In genomic region chr19:17347877-17348276, GRCh38 we compare ENCODE assay signal across 17 cellular contexts. TPM values are rescaled to one million over a fixed set of nuclear protein-coding genes. Genes with fewer than 3 reads are reported as not detected.
DNase-seq lines count a peak whose midpoint lies in the region; ATAC-seq, FAIRE-seq and TF ChIP-seq lines count a peak whose summit lies in the region.
"Had no signal": no experiment of that assay in that cellular context is flagged by ENCODE, and none has a peak within 500 bp of the region (broad histone marks: within the 10 kb centered on the region; RNA-seq: fewer than 3 reads in every experiment).

No MANE protein-coding gene starts in this region.

- H3K36me3 ChIP-seq in left ventricle myocardium inferior (no peaks in the 10 kb centered on the region), gastrocnemius medialis (no peaks in the 10 kb centered on the region), vagina (no peaks in the 10 kb centered on the region)

- peaks cover 32% of the 10 kb centered on the region for H3K27me3 ChIP-seq in left ventricle myocardium inferior (ENCODE audit: low read depth)
- H3K27me3 ChIP-seq in gastrocnemius medialis, result peaks cover 0 to 4% (median 0%) of the 10 kb centered on the region in 3 donors
- no peaks in the 10 kb centered on the region for H3K27me3 ChIP-seq in vagina

- peaks cover 60% of the 10 kb centered on the region for H3K4me1 ChIP-seq in left ventricle myocardium inferior
- H3K4me1 ChIP-seq in gastrocnemius medialis, result peaks cover 30 to 33% of the 10 kb centered on the region in 2 donors
- H3K4me1 ChIP-seq in vagina, result peaks cover 35% of the 10 kb centered on the region

- peaks cover 3% of the 10 kb centered on the region for H3K9me3 Mint-ChIP-seq in glutamatergic neuron (ENCODE audit: unreplicated experiment)
- no peaks in the 10 kb centered on the region for H3K9me3 Mint-ChIP-seq in activated T-cell treated with anti-CD3 and anti-CD28 coated beads, Interleukin-2, amount 50 U/mL, for 4 hours

- TF ChIP-seq CTCF in left ventricle myocardium inferior (IDR thresholded peaks at IDR 0.05; ENCODE audit: borderline replicate concordance) (no peak), glutamatergic neuron (IDR thresholded peaks at IDR 0.05; ENCODE audit: partially characterized antibody, unreplicated experiment) (no peak), gastrocnemius medialis (IDR thresholded peaks at IDR 0.05 in 4 of 5, conservative IDR thresholded peaks at IDR 0.05 in 1 of 5) (no peak), vagina (IDR thresholded peaks at IDR 0.05) (no peak)

- no peaks in the 10 kb centered on the region for H3K4me1 Mint-ChIP-seq in glutamatergic neuron (ENCODE audit: low read depth, unreplicated experiment)
- peaks cover 7% of the 10 kb centered on the region for H3K4me1 Mint-ChIP-seq in activated T-cell treated with anti-CD3 and anti-CD28 coated beads, Interleukin-2, amount 50 U/mL, for 4 hours (ENCODE audit: low read depth)

- no peak for DNase-seq in left ventricle myocardium inferior
- no peak for DNase-seq in left ventricle myocardium superior
- no peak for DNase-seq in glutamatergic neuron
- DNase-seq in gastrocnemius medialis, result no peak
- no peak for DNase-seq in vagina (ENCODE audit: extremely low spot score in 2 of 2)
- no peak for DNase-seq in activated gamma-delta T cell treated with Interleukin-2 at 50 U/mL for 16 hours
- no peak for DNase-seq in activated T-cell treated with anti-CD3 and anti-CD28 coated beads, Interleukin-2, amount 50 U/mL, for 4 hours
- no peak for DNase-seq in GM19239 (ENCODE audit: insufficient read length, low spot score)
- DNase-seq: amniotic stem cell, mesendoderm, MM.1S, NCI-H1930, SIG-M5, T-helper 17 cell had no signal

- FAIRE-seq in GM19239 (lab: Jason Lieb, UNC), result no peak
- FAIRE-seq: A204.1, HepG2 had no signal

- H3K36me3 Mint-ChIP-seq in glutamatergic neuron (ENCODE audit: unreplicated experiment), result no peaks in the 10 kb centered on the region
- no peaks in the 10 kb centered on the region for H3K36me3 Mint-ChIP-seq in activated T-cell treated with anti-CD3 and anti-CD28 coated beads, Interleukin-2, amount 50 U/mL, for 4 hours (ENCODE audit: insufficient read depth)

- intact Hi-C loops in left ventricle myocardium inferior (cut with micrococcal nuclease) (loop anchor here (2.0 kb wide), 1 partner anchor 39 kb away; no protein-coding TSS in a partner anchor), left ventricle myocardium superior (cut with micrococcal nuclease) (loop anchor here (5.0 kb wide), 1 partner anchor 39 kb away; no protein-coding TSS in a partner anchor), gastrocnemius medialis (cut with DNase I; ENCODE audit: low total_unique reads) (no loop called here), vagina (cut with DNase I) (loop anchor here (2.0 kb wide), 1 partner anchor 37 kb away; no protein-coding TSS in a partner anchor)

- TF ChIP-seq POLR2A in gastrocnemius medialis (IDR thresholded peaks at IDR 0.05), result no peak
- no peak for TF ChIP-seq POLR2A in vagina (IDR thresholded peaks at IDR 0.05)

- H3K27ac ChIP-seq in left ventricle myocardium inferior (replicated peaks), result peak overlapping the region; percentile 70
- H3K27ac ChIP-seq in gastrocnemius medialis, result peak overlapping the region; percentile 54 to 75 (median 69)
- H3K27ac ChIP-seq in vagina, result peak overlapping the region; percentile 61
- H3K27ac ChIP-seq: epithelial cell of prostate had no signal

- H3K4me3 Mint-ChIP-seq in glutamatergic neuron (ENCODE audit: unreplicated experiment), result peak overlapping the region; percentile 42
- no peak overlapping the region for H3K4me3 Mint-ChIP-seq in activated T-cell treated with anti-CD3 and anti-CD28 coated beads, Interleukin-2, amount 50 U/mL, for 4 hours
- H3K4me3 Mint-ChIP-seq: T-helper 17 cell had no signal

- in situ Hi-C loops in gastrocnemius medialis (cut with MboI; ENCODE audit: low sequenced_read_pairs in 4 of 4), result loop anchor here (5.0 to 10.0 kb wide), 2 partner anchors 39 to 117 kb away; partner anchors contain the start of gene NXNL1 (in 1 of the 4)

- H3K27me3 Mint-ChIP-seq in glutamatergic neuron (ENCODE audit: unreplicated experiment), result peaks cover 2% of the 10 kb centered on the region
- H3K27me3 Mint-ChIP-seq in activated T-cell treated with anti-CD3 and anti-CD28 coated beads, Interleukin-2, amount 50 U/mL, for 4 hours (ENCODE audit: low read depth), result peaks cover 27% of the 10 kb centered on the region

- H3K9me3 ChIP-seq in left ventricle myocardium inferior (replicated peaks) (no peaks in the 10 kb centered on the region), gastrocnemius medialis (no peaks in the 10 kb centered on the region), vagina (no peaks in the 10 kb centered on the region)

- peak overlapping the region; percentile 52 for H3K27ac Mint-ChIP-seq in glutamatergic neuron (ENCODE audit: unreplicated experiment)
- H3K27ac Mint-ChIP-seq: T-helper 17 cell had no signal

- ATAC-seq in left ventricle myocardium superior, result no peak
- no peak for ATAC-seq in gastrocnemius medialis
- ATAC-seq in activated T-cell treated with anti-CD3 and anti-CD28 coated beads, Interleukin-2, amount 50 U/mL, for 4 hours, result no peak
- ATAC-seq: T-helper 17 cell had no signal

- no peak overlapping the region for H3K4me3 ChIP-seq in left ventricle myocardium inferior
- H3K4me3 ChIP-seq in gastrocnemius medialis, result no peak overlapping the region
- no peak overlapping the region for H3K4me3 ChIP-seq in vagina

RNA-seq across cellular contexts. Expression of gene GTPBP3, which starts 10.5 kb away (rescaled TPM):
- total RNA-seq in left ventricle myocardium inferior (10.8 TPM), left ventricle myocardium superior (11.5 TPM), glutamatergic neuron (ENCODE audit: unreplicated experiment) (61.2 TPM), gastrocnemius medialis (10 to 100 TPM in 3 of 4 donors, 1 to 10 TPM in 1; 6.7 to 21.3 (median 11.1) TPM), vagina (25.5 TPM)
- total RNA-seq in activated T-cell treated with anti-CD3 and anti-CD28 coated beads, Interleukin-2, amount 50 U/mL, for 4 hours, result 100 to 1,000 TPM in 2 of 3 donors, 10 to 100 TPM in 1; 96.4 to 122 (median 106) TPM

RNA-seq across cellular contexts. Expression of gene ANO8, which starts 13.2 kb away (rescaled TPM):
- 6.8 TPM for total RNA-seq in left ventricle myocardium inferior
- 11.7 TPM for total RNA-seq in left ventricle myocardium superior
- 98.8 TPM for total RNA-seq in glutamatergic neuron (ENCODE audit: unreplicated experiment)
- total RNA-seq in gastrocnemius medialis, result 10 to 100 TPM in 2 of 4 donors, 1 to 10 TPM in 2; 6.2 to 24.5 (median 9.9) TPM
- 10.3 TPM for total RNA-seq in vagina
- 1 to 10 TPM; 2.8 to 3.0 (median 2.9) TPM for total RNA-seq in activated T-cell treated with anti-CD3 and anti-CD28 coated beads, Interleukin-2, amount 50 U/mL, for 4 hours

RNA-seq across cellular contexts. Expression of gene PLVAP, which starts 29.3 kb away (rescaled TPM):
- total RNA-seq in left ventricle myocardium inferior, result 36.9 TPM
- 22.9 TPM for total RNA-seq in left ventricle myocardium superior
- not detected for total RNA-seq in glutamatergic neuron (ENCODE audit: unreplicated experiment)
- total RNA-seq in gastrocnemius medialis, result 10 to 100 TPM; 11.5 to 45.1 (median 18.8) TPM
- total RNA-seq in vagina, result 74.9 TPM
- total RNA-seq in activated T-cell treated with anti-CD3 and anti-CD28 coated beads, Interleukin-2, amount 50 U/mL, for 4 hours, result under 1 TPM in 1 of 3 donors, not detected in 2; 0.18 TPM
- total RNA-seq: HepG2, T-helper 17 cell had no signal

RNA-seq across cellular contexts. Expression of gene DDA1, which starts 38.5 kb away (rescaled TPM):
- total RNA-seq in left ventricle myocardium inferior (35.7 TPM), left ventricle myocardium superior (31.9 TPM), glutamatergic neuron (ENCODE audit: unreplicated experiment) (81.2 TPM), gastrocnemius medialis (10 to 100 TPM; 18.7 to 40.0 (median 27.0) TPM), vagina (12.0 TPM)
- 10 to 100 TPM; 53.1 to 58.1 (median 53.4) TPM for total RNA-seq in activated T-cell treated with anti-CD3 and anti-CD28 coated beads, Interleukin-2, amount 50 U/mL, for 4 hours

RNA-seq across cellular contexts. Expression of gene MRPL34, which starts 42.2 kb away (rescaled TPM):
- total RNA-seq in left ventricle myocardium inferior, result 206 TPM
- total RNA-seq in left ventricle myocardium superior, result 242 TPM
- 80.7 TPM for total RNA-seq in glutamatergic neuron (ENCODE audit: unreplicated experiment)
- 100 to 1,000 TPM; 145 to 369 (median 249) TPM for total RNA-seq in gastrocnemius medialis
- total RNA-seq in vagina, result 176 TPM
- 100 to 1,000 TPM; 111 to 137 (median 126) TPM for total RNA-seq in activated T-cell treated with anti-CD3 and anti-CD28 coated beads, Interleukin-2, amount 50 U/mL, for 4 hours

Comparison
In these comparisons a context has a peak if more than half of its experiments do, and no peak if none do; other contexts are left out.
1. RNA of gene PLVAP, which starts 29.3 kb away (total RNA-seq): 74.9 TPM in vagina (single experiment), 36.9 TPM in left ventricle myocardium inferior (single experiment), 22.9 TPM in left ventricle myocardium superior (single experiment) and 11.5 to 45.1 TPM in gastrocnemius medialis; 0.18 TPM in activated T-cell treated with anti-CD3 and anti-CD28 coated beads, Interleukin-2, amount 50 U/mL, for 4 hours and not detected in glutamatergic neuron (single experiment); every median in the first group is over 10 times any median in the second.
2. Peak in every context shown above with its lines, with median percentiles within 50 percentile points of each other: H3K27ac ChIP-seq.